Comparison of ENCODE assay signal across 22 cellular contexts in the genomic region with DNA sequence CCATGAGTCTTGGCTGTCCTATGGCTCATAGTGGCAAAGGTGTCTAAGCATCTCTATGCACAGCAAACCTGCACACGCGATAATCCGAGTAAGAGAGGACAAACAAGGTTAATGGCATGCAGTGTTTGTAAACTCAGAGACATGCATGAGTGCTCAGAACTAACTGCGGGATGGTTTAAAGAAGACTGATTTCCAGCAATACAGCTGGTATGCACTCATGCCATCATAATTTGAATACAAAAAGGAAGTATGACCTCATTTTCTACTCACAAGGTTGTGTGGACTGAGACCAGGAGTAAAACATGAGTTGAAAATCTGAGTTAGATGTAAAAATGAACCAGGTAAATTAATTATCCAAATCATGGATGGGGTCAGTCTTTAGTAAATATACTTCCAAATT.
DNase-seq lines count a peak whose midpoint lies in the region; ATAC-seq lines count a peak whose summit lies in the region.
"Had no signal": no experiment of that assay in that cellular context is flagged by ENCODE, and none has a peak within 500 bp of the region (broad histone marks: within the 10 kb centered on the region; RNA-seq: fewer than 3 reads in every experiment).

No MANE protein-coding gene starts in this region.

- peak; percentile 70 for ATAC-seq in GM21619 (IDR thresholded peaks at IDR 0.05; ENCODE audit: unreplicated experiment)
- no peak for ATAC-seq in activated CD4-positive, CD25-positive, alpha-beta regulatory T cell treated with anti-CD3 and anti-CD28 coated beads, Interleukin-2, amount 50 U/mL, for 24 hours
- ATAC-seq: activated T-helper 17 cell treated with anti-CD3 and anti-CD28 coated beads, Interleukin-2, amount 50 U/mL, for 72 hours; SK-N-SH treated with all-trans-retinoic acid at 6 μM for 48 hours had no signal

- peak; percentile 5 for DNase-seq in NCI-H1436 (lab: John Stamatoyannopoulos, UW)
- no peak for DNase-seq in NCI-H1436 treated with DMSO at 0.1 percent for 48 hours (lab: John Stamatoyannopoulos, UW)
- peak; percentile 75 for DNase-seq in NCI-H69 (lab: John Stamatoyannopoulos, UW)
- peak; percentile 16 for DNase-seq in kidney glomerular epithelial cell (lab: John Stamatoyannopoulos, UW)
- DNase-seq in NCI-H1092 (lab: John Stamatoyannopoulos, UW) = no peak
- no peak for DNase-seq in activated T-cell treated with anti-CD3 and anti-CD28 coated beads, Interleukin-2, amount 50 U/mL, for 48 hours
- DNase-seq: 8988T; BE2C; brain microvascular endothelial cell; colonic mucosa; NCI-H2171; NK-92 treated with Interleukin-12 subunit alpha and Interleukin-12 subunit beta, amount 100 ng/mL, for 24 hours; occipital lobe; stimulated activated CD4-positive, alpha-beta T cell treated with anti-CD3 and anti-CD28 coated beads, Interleukin-12 subunit alpha, Interleukin-12 subunit beta, amount 100 ng/mL, for 4 hours; stimulated activated CD8-positive, alpha-beta memory T cell treated with anti-CD3 and anti-CD28 coated beads, Interleukin-4, amount 100 ng/mL, for 48 hours; substantia nigra; T1000; uterus had no signal

Comparison
In these comparisons a context has a peak if more than half of its experiments do, and no peak if none do; other contexts are left out.
1. DNase-seq: peak in NCI-H1436 (single experiment), NCI-H69 (single experiment) and kidney glomerular epithelial cell (single experiment); none in NCI-H1436 treated with DMSO at 0.1 percent for 48 hours (single experiment), NCI-H1092 (single experiment) and activated T-cell treated with anti-CD3 and anti-CD28 coated beads, Interleukin-2, amount 50 U/mL, for 48 hours (0 of 2).